In the genomic region with DNA sequence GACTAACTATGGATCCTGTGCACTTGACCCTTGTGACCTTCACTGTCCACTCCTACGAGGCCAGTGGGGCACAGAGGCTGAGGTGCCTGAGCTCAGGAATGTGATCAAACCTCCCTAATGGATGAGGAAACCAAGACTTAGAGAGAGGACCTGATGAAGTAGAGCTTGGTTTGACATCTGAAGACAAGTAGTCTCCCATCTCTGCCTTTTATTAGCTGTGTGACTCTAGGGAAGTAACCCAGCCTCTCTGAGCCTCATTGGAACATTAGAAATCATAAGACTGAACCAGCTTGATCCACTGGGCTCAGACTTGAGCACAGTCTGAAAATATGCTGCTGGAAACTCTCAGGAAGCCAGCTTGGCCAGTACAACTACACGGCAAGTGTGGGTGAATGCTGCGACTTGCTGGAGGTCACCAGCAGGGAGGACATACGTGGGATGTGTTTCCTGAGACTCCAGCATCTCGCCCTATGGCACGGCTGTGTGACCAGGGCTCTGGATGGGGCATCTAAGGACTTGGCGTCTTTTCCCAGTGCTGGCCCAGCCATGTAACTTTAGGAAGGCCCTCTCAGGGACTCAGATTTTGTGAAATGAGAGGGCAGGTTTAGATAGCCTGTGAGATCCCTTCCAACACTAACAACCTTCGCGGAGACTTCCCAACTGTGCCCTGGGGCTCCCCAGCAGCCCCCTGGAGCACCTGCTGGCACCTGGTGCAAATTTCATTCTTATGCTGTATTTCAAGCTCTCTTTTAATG, we compare ENCODE assay signal across 1 cellular context.
TF ChIP-seq lines count a peak whose summit lies in the region.

No MANE protein-coding gene starts in this region.

TF ChIP-seq in K562, 482 proteins besides CTCF, POLR2A, EP300 and RAD21:
- TF ChIP-seq SUPT5H (IDR thresholded peaks at IDR 0.05) (no peak), ESRRA (IDR thresholded peaks at IDR 0.05; ENCODE audit: borderline replicate concordance, low read depth) (peak; percentile 11; the same call in 1 of the 2 replicates), BCOR (IDR thresholded peaks at IDR 0.05) (peak; percentile 45; the same call in 1 of the 2 replicates), RBM25 (IDR thresholded peaks at IDR 0.05; ENCODE audit: low read depth, low read length, severe bottlenecking) (peak; percentile 59), KDM1A (IDR thresholded peaks at IDR 0.05) (peak in 1 of 2 experiments; percentile 50; a peak in 1 of 4 replicates), LEF1 (IDR thresholded peaks at IDR 0.05) (no peak), ZFP36 (IDR thresholded peaks at IDR 0.05; ENCODE audit: low read depth, low read length, partially characterized antibody) (peak; percentile 77), SRSF7 (optimal IDR thresholded peaks at IDR 0.05; ENCODE audit: low read depth, low read length) (no peak)
- TF ChIP-seq, protein P1, sequence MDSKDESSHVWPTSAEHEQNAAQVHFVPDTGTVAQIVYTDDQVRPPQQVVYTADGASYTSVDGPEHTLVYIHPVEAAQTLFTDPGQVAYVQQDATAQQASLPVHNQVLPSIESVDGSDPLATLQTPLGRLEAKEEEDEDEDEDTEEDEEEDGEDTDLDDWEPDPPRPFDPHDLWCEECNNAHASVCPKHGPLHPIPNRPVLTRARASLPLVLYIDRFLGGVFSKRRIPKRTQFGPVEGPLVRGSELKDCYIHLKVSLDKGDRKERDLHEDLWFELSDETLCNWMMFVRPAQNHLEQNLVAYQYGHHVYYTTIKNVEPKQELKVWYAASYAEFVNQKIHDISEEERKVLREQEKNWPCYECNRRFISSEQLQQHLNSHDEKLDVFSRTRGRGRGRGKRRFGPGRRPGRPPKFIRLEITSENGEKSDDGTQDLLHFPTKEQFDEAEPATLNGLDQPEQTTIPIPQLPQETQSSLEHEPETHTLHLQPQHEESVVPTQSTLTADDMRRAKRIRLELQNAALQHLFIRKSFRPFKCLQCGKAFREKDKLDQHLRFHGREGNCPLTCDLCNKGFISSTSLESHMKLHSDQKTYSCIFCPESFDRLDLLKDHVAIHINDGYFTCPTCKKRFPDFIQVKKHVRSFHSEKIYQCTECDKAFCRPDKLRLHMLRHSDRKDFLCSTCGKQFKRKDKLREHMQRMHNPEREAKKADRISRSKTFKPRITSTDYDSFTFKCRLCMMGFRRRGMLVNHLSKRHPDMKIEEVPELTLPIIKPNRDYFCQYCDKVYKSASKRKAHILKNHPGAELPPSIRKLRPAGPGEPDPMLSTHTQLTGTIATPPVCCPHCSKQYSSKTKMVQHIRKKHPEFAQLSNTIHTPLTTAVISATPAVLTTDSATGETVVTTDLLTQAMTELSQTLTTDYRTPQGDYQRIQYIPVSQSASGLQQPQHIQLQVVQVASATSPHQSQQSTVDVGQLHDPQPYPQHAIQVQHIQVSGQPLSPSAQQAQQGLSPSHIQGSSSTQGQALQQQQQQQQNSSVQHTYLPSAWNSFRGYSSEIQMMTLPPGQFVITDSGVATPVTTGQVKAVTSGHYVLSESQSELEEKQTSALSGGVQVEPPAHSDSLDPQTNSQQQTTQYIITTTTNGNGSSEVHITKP (IDR thresholded peaks at IDR 0.05; ENCODE audit: partially characterized antibody) = no peak
